8 cellular contexts compared by ENCODE assay signal in genomic region chr3:53046171-53047170, GRCh38. TPM values are rescaled to one million over a fixed set of nuclear protein-coding genes. Genes with fewer than 3 reads are reported as not detected.
A peak's percentile ranks its signal among the peaks of the same experiment; 100 is the strongest.
DNase-seq lines count a peak whose midpoint lies in the region; ATAC-seq and TF ChIP-seq lines count a peak whose summit lies in the region.

No MANE protein-coding gene starts in this region.

- TF ChIP-seq CTCF in left ventricle myocardium inferior (IDR thresholded peaks at IDR 0.05; ENCODE audit: borderline replicate concordance) (peak; percentile 50), psoas muscle (IDR thresholded peaks at IDR 0.05) (peak; percentile 34), vagina (IDR thresholded peaks at IDR 0.05) (no peak)

- peaks cover 18% of the 10 kb centered on the region; the same call in 1 of the 2 replicates for H3K27me3 ChIP-seq in ACC112 (ENCODE audit: insufficient read depth, low read length)
- no peaks in the 10 kb centered on the region for H3K27me3 ChIP-seq in left ventricle myocardium inferior (ENCODE audit: low read depth)
- H3K27me3 ChIP-seq in psoas muscle (ENCODE audit: insufficient read depth in 3 of 3, low read length in 2 of 3): no peaks in the 10 kb centered on the region
- no peaks in the 10 kb centered on the region for H3K27me3 ChIP-seq in vagina

- WGBS in psoas muscle, 3 donors: 3 to 5% (median 4%) methylated on average over 81 to 113 of the region's 113 CpGs

- DNase-seq in SK-N-DZ (ENCODE audit: low spot score) (peak; percentile 44), left ventricle myocardium inferior (peak; percentile 41), psoas muscle (peak; percentile 54 to 81), vagina (ENCODE audit: extremely low spot score in 2 of 2) (no peak)
- DNase-seq in activated naive CD4-positive, alpha-beta T cell treated with anti-CD3 and anti-CD28 coated beads, Interleukin-2, amount 50 U/mL, for 72 hours (ENCODE audit: low spot score in 2 of 2): peak; percentile 62 to 77

- H3K27ac ChIP-seq in ACC112 (ENCODE audit: low read depth, low read length): no peak overlapping the region
- peak overlapping the region; percentile 95 for H3K27ac ChIP-seq in left ventricle myocardium inferior (replicated peaks)
- peak overlapping the region; percentile 93 for H3K27ac ChIP-seq in psoas muscle
- peak overlapping the region; percentile 89 for H3K27ac ChIP-seq in vagina

- H3K4me3 ChIP-seq in ACC112 (ENCODE audit: low read depth, low read length): peak overlapping the region; percentile 97
- H3K4me3 ChIP-seq in left ventricle myocardium inferior: peak overlapping the region; percentile 97
- peak overlapping the region; percentile 89 for H3K4me3 ChIP-seq in psoas muscle
- H3K4me3 ChIP-seq in vagina: peak overlapping the region; percentile 90 to 95

- no peaks in the 10 kb centered on the region for H3K9me3 Mint-ChIP-seq in activated naive CD4-positive, alpha-beta T cell treated with anti-CD3 and anti-CD28 coated beads, Interleukin-2, amount 50 U/mL, for 72 hours

- H2AFZ ChIP-seq in ACC112 (ENCODE audit: low read length, unreplicated experiment): peak overlapping the region; percentile 86

- peak; percentile 26 for ATAC-seq in GM18868 (IDR thresholded peaks at IDR 0.05; ENCODE audit: unreplicated experiment)
- peak; percentile 41 for ATAC-seq in HG03196 (IDR thresholded peaks at IDR 0.05; ENCODE audit: unreplicated experiment)
- ATAC-seq in activated naive CD4-positive, alpha-beta T cell treated with anti-CD3 and anti-CD28 coated beads, Interleukin-2, amount 50 U/mL, for 72 hours: peak; percentile 51 to 57
- peak; percentile 39 to 61 (median 52) for ATAC-seq in psoas muscle

- H3K27ac Mint-ChIP-seq in activated naive CD4-positive, alpha-beta T cell treated with anti-CD3 and anti-CD28 coated beads, Interleukin-2, amount 50 U/mL, for 72 hours: peak overlapping the region; percentile 86 to 87

- intact Hi-C loops in left ventricle myocardium inferior (cut with micrococcal nuclease) (no loop called here), psoas muscle (cut with DNase I) (loop anchor here in 1 of 2 donors (5.0 kb wide), 1 partner anchor 69 kb away; no protein-coding TSS in a partner anchor), vagina (cut with DNase I) (no loop called here)

- H3K36me3 ChIP-seq in ACC112 (ENCODE audit: insufficient read depth, low read length) (no peaks in the 10 kb centered on the region), left ventricle myocardium inferior (no peaks in the 10 kb centered on the region), psoas muscle (ENCODE audit: insufficient read depth in 1 of 2, low read depth in 1 of 2) (no peaks in the 10 kb centered on the region), vagina (no peaks in the 10 kb centered on the region)

- H3K79me2 ChIP-seq in ACC112 (ENCODE audit: control insufficient read depth, insufficient read depth, low read length, unreplicated experiment): peaks cover 9% of the 10 kb centered on the region

- no peaks in the 10 kb centered on the region for H3K9me3 ChIP-seq in left ventricle myocardium inferior (replicated peaks)
- H3K9me3 ChIP-seq in psoas muscle: no peaks in the 10 kb centered on the region
- no peaks in the 10 kb centered on the region for H3K9me3 ChIP-seq in vagina

- peaks cover 8 to 17% of the 10 kb centered on the region in 2 donors for H3K36me3 Mint-ChIP-seq in activated naive CD4-positive, alpha-beta T cell treated with anti-CD3 and anti-CD28 coated beads, Interleukin-2, amount 50 U/mL, for 72 hours

- no peak for TF ChIP-seq POLR2A in vagina (IDR thresholded peaks at IDR 0.05)

- H3K4me1 ChIP-seq in ACC112 (ENCODE audit: control insufficient read depth, insufficient read depth, low read length, unreplicated experiment) (peaks cover 7% of the 10 kb centered on the region), left ventricle myocardium inferior (peaks cover 38% of the 10 kb centered on the region), psoas muscle (peaks cover 19% of the 10 kb centered on the region), vagina (peaks cover 17% of the 10 kb centered on the region)

RNA-seq across cellular contexts. Expression of gene SFMBT1, which starts 0.6 kb away (rescaled TPM):
- polyA plus RNA-seq in SK-N-DZ (2014; cell fraction: cytosol; rRNA removed): 5.9 and 7.5 TPM in 2 replicates
- 4.9 and 5.9 TPM in 2 replicates for polyA plus RNA-seq in SK-N-DZ (2014; cell fraction: nucleus; rRNA removed)
- 10 to 100 TPM; 19.6 to 23.3 TPM for total RNA-seq in activated naive CD4-positive, alpha-beta T cell treated with anti-CD3 and anti-CD28 coated beads, Interleukin-2, amount 50 U/mL, for 72 hours
- total RNA-seq in left ventricle myocardium inferior (15.9 TPM), psoas muscle (10 to 100 TPM; 16.0 to 25.0 (median 16.8) TPM), vagina (9.1 TPM)
- 10 to 100 TPM in 1 of 3 donors, 1 to 10 TPM in 2; 6.7 to 20.6 (median 6.9) TPM for polyA plus RNA-seq in psoas muscle

Comparison
In these comparisons a context has a peak if more than half of its experiments do, and no peak if none do; other contexts are left out.
1. DNase-seq: peak in SK-N-DZ (single experiment), activated naive CD4-positive, alpha-beta T cell treated with anti-CD3 and anti-CD28 coated beads, Interleukin-2, amount 50 U/mL, for 72 hours (2 of 2), left ventricle myocardium inferior (single experiment) and psoas muscle (2 of 2); none in vagina (0 of 2).
2. CTCF ChIP-seq: peak in left ventricle myocardium inferior (single experiment) and psoas muscle (single experiment); none in vagina (0 of 3).
3. Peak in every context shown above with its lines, with median percentiles within 50 percentile points of each other: H3K4me3 ChIP-seq and ATAC-seq.